ENCODE assay signal across 16 cellular contexts in genomic region chr5:61638476-61638875, GRCh38.
DNase-seq lines count a peak whose midpoint lies in the region; ATAC-seq and TF ChIP-seq lines count a peak whose summit lies in the region.
"Had no signal": no experiment of that assay in that cellular context is flagged by ENCODE, and none has a peak within 500 bp of the region (broad histone marks: within the 10 kb centered on the region; RNA-seq: fewer than 3 reads in every experiment).

No MANE protein-coding gene starts in this region.

- H3K4me1 Mint-ChIP-seq in brain: peaks cover 43% of the 10 kb centered on the region
- H3K4me1 Mint-ChIP-seq: activated naive CD4-positive, alpha-beta T cell treated with anti-CD3 and anti-CD28 coated beads, Interleukin-2, amount 10 ng/mL, durations not matched to agents 7 days and 5 days had no signal

- peaks cover 0 to 6% (median 0%) of the 10 kb centered on the region in 5 experiments for H3K9me3 Mint-ChIP-seq in brain
- H3K9me3 Mint-ChIP-seq: activated naive CD4-positive, alpha-beta T cell treated with anti-CD3 and anti-CD28 coated beads, Interleukin-2, amount 10 ng/mL, durations not matched to agents 7 days and 5 days; nephron had no signal

- H3K27me3 Mint-ChIP-seq in brain: no peaks in the 10 kb centered on the region

- no peaks in the 10 kb centered on the region for H3K36me3 Mint-ChIP-seq in brain
- H3K36me3 Mint-ChIP-seq: activated naive CD4-positive, alpha-beta T cell treated with anti-CD3 and anti-CD28 coated beads, Interleukin-2, amount 10 ng/mL, durations not matched to agents 7 days and 5 days had no signal

- no peak for TF ChIP-seq CTCF in brain (conservative IDR thresholded peaks at IDR 0.05)

- DNase-seq in C1 segment of cervical spinal cord (lab: John Stamatoyannopoulos, UW): peak in 13 of 14 donors; percentile 31 to 85 (median 70)
- peak; percentile 60 to 71 for DNase-seq in hippocampal formation (lab: John Stamatoyannopoulos, UW)
- peak; percentile 84 for DNase-seq in pons (ENCODE audit: low spot score)
- no peak for DNase-seq in NCI-H345 treated with DMSO at 0.1 percent for 48 hours (lab: John Stamatoyannopoulos, UW; ENCODE audit: unreplicated experiment)
- DNase-seq in NCI-H2107 treated with DMSO at 0.1 percent for 48 hours (lab: John Stamatoyannopoulos, UW; ENCODE audit: unreplicated experiment): no peak
- no peak for DNase-seq in NCI-H2196 (lab: John Stamatoyannopoulos, UW; ENCODE audit: unreplicated experiment)
- DNase-seq: activated naive CD4-positive, alpha-beta T cell treated with anti-CD3 and anti-CD28 coated beads, Interleukin-2, amount 10 ng/mL, durations not matched to agents 7 days and 5 days; activated T-cell treated with anti-CD3 and anti-CD28 coated beads, Interleukin-2, amount 50 U/mL, for 48 hours; NCI-H1092; NCI-H2029; SK-N-SH; stimulated activated CD8-positive, alpha-beta memory T cell treated with anti-CD3 and anti-CD28 coated beads, Interleukin-4, amount 100 ng/mL, for 48 hours; T1000 had no signal

- H3K27ac Mint-ChIP-seq in brain: peak overlapping the region in 3 of 5 experiments; percentile 32 to 68 (median 66)
- H3K27ac Mint-ChIP-seq: activated naive CD4-positive, alpha-beta T cell treated with anti-CD3 and anti-CD28 coated beads, Interleukin-2, amount 10 ng/mL, durations not matched to agents 7 days and 5 days; nephron had no signal

- no peak overlapping the region for H3K4me3 Mint-ChIP-seq in brain
- H3K4me3 Mint-ChIP-seq: activated naive CD4-positive, alpha-beta T cell treated with anti-CD3 and anti-CD28 coated beads, Interleukin-2, amount 10 ng/mL, durations not matched to agents 7 days and 5 days; nephron had no signal

- no peak for ATAC-seq in HG03520 (IDR thresholded peaks at IDR 0.05; ENCODE audit: unreplicated experiment)

Comparison
In these comparisons a context has a peak if more than half of its experiments do, and no peak if none do; other contexts are left out.
1. DNase-seq: peak in C1 segment of cervical spinal cord (13 of 14), hippocampal formation (2 of 2) and pons (single experiment); none in NCI-H345 treated with DMSO at 0.1 percent for 48 hours (single experiment), NCI-H2107 treated with DMSO at 0.1 percent for 48 hours (single experiment) and NCI-H2196 (single experiment).